ENCODE assay signal across 8 cellular contexts in genomic region chr14:103517626-103518415, GRCh38. TPM values are rescaled to one million over a fixed set of nuclear protein-coding genes. Genes with fewer than 3 reads are reported as not detected.
DNase-seq lines count a peak whose midpoint lies in the region; ATAC-seq and TF ChIP-seq lines count a peak whose summit lies in the region.

No MANE protein-coding gene starts in this region.

- H3K27me3 ChIP-seq in IMR-90 (ENCODE audit: control insufficient read depth, insufficient read depth, low read length): peaks cover 5% of the 10 kb centered on the region; the same call in 1 of the 2 replicates
- H3K27me3 ChIP-seq in duodenal mucosa (ENCODE audit: control insufficient read depth in 1 of 2, insufficient read depth in 2 of 2, low read length in 2 of 2): no peaks in the 10 kb centered on the region
- H3K27me3 ChIP-seq in right lobe of liver: peaks cover 0 to 10% of the 10 kb centered on the region in 2 donors
- no peaks in the 10 kb centered on the region for H3K27me3 ChIP-seq in testis

- H2AFZ ChIP-seq in IMR-90 (replicated peaks; ENCODE audit: low read length, poor library complexity): peak overlapping the region; percentile 71

- no peak for TF ChIP-seq CTCF in IMR-90 (conservative IDR thresholded peaks at IDR 0.05; ENCODE audit: low read depth, low read length)
- TF ChIP-seq CTCF in right lobe of liver (IDR thresholded peaks at IDR 0.05): no peak
- TF ChIP-seq CTCF in testis (IDR thresholded peaks at IDR 0.05): no peak

- H4K91ac ChIP-seq in IMR-90 (ENCODE audit: insufficient read depth, low read depth, low read length): no peak overlapping the region

- no peak overlapping the region for H2BK15ac ChIP-seq in IMR-90 (ENCODE audit: low read depth, low read length)

- H4K5ac ChIP-seq in IMR-90 (ENCODE audit: low read depth, low read length): peak overlapping the region; percentile 19; the same call in 1 of the 2 replicates

- H4K8ac ChIP-seq in IMR-90 (ENCODE audit: low read depth in 2 of 2, low read length in 2 of 2): peak overlapping the region in 1 of 2 experiments; percentile 30; a peak in 1 of 4 replicates

- no TSS peak for BruUV-seq in IMR-90 (replicated peaks; lab: Mats Ljungman, UMichigan)

- in situ Hi-C loops in IMR-90 (cut with MboI; ENCODE audit: low sequenced_read_pairs): no loop called here

- no peak overlapping the region; the same call in 1 of the 2 replicates for H3K4ac ChIP-seq in IMR-90 (ENCODE audit: low read depth, low read length)

- H3K23ac ChIP-seq in IMR-90 (ENCODE audit: low read depth, low read length): no peak overlapping the region

- peaks cover 19% of the 10 kb centered on the region for H4K20me1 ChIP-seq in IMR-90 (ENCODE audit: insufficient read depth, low read length)

- intact Hi-C loops in IMR-90 (cut with micrococcal nuclease): loop anchor here (1.0 kb wide), 1 partner anchor 28 kb away; no protein-coding TSS in a partner anchor
- intact Hi-C loops in right lobe of liver (cut with DNase I): loop anchor here in 1 of 2 donors (5.0 kb wide), 1 partner anchor 34 kb away; no protein-coding TSS in a partner anchor
- intact Hi-C loops in testis (cut with DNase I; ENCODE audit: low total_unique reads): no loop called here

- peak overlapping the region; percentile 76 for H2AK9ac ChIP-seq in IMR-90 (replicated peaks; ENCODE audit: low read depth, low read length, poor library complexity)

- CTCF ChIA-PET in IMR-90 (lab: Yijun Ruan, JAX): interaction anchor here (0.5 to 1.5 kb wide), 4 partner anchors 11 to 148 kb away, joined by 3 to 7 read pairs (median 5); partner anchors contain the start of gene TRMT61A

- no peak overlapping the region for H3K18ac ChIP-seq in IMR-90 (ENCODE audit: low read depth, low read length)

- DNase-seq in IMR-90 (no peak), right lobe of liver (peak in 1 of 3 donors; percentile 59), testis (no peak), mesenteric fat pad (ENCODE audit: low spot score) (no peak), erythroblast (lab: John Stamatoyannopoulos, UW) (no peak)

- no peak overlapping the region for H2BK20ac ChIP-seq in IMR-90 (ENCODE audit: low read depth, low read length)

- H3K9me3 ChIP-seq in IMR-90 (ENCODE audit: control insufficient read depth, insufficient read depth, low read length) (no peaks in the 10 kb centered on the region), duodenal mucosa (ENCODE audit: control insufficient read depth in 1 of 2, low read length in 2 of 2) (no peaks in the 10 kb centered on the region), right lobe of liver (no peaks in the 10 kb centered on the region), testis (no peaks in the 10 kb centered on the region)

- H3K4me3 ChIP-seq in IMR-90 (ENCODE audit: insufficient read depth, low read depth, low read length) (no peak overlapping the region), duodenal mucosa (ENCODE audit: low read depth in 1 of 2, low read length in 2 of 2) (no peak overlapping the region), right lobe of liver (no peak overlapping the region), testis (no peak overlapping the region)

- H3K79me1 ChIP-seq in IMR-90 (ENCODE audit: low read depth in 1 of 2, low read length in 2 of 2): peaks cover 0 to 13% of the 10 kb centered on the region in 2 experiments; a peak in 1 of 4 replicates

- ATAC-seq in IMR-90 (ENCODE audit: low read depth): peak; percentile 16
- peak; percentile 18 to 34 (median 30) for ATAC-seq in right lobe of liver
- ATAC-seq in GM18511 (IDR thresholded peaks at IDR 0.05; ENCODE audit: unreplicated experiment): no peak
- ATAC-seq in GM19455 (IDR thresholded peaks at IDR 0.05; ENCODE audit: unreplicated experiment): no peak

- peak overlapping the region; percentile 16; the same call in 1 of the 2 replicates for H3K9ac ChIP-seq in IMR-90 (ENCODE audit: low read depth, low read length)
- H3K9ac ChIP-seq in duodenal mucosa (ENCODE audit: low read depth in 1 of 2, low read length in 2 of 2): no peak overlapping the region

- 45% methylated on average over 7 of the region's 21 CpGs; no CpG with 5 or more reads in 1 of the 2 experiments for WGBS in IMR-90 (ENCODE audit: extremely low coverage in 2 of 2, insufficient read length in 1 of 2), 2 experiments
- WGBS in right lobe of liver (ENCODE audit: insufficient coverage, low coverage, low lambda C conversion rate, missing lambda C conversion rate): 14% methylated on average over 7 of the region's 21 CpGs
- WGBS in testis, 2 donors: 47 to 54% methylated on average over 16 to 21 of the region's 21 CpGs

- H3K4me2 ChIP-seq in IMR-90 (ENCODE audit: low read depth, low read length): no peak overlapping the region

- no peak overlapping the region for H2BK120ac ChIP-seq in IMR-90 (ENCODE audit: low read depth, low read length)

- no peak for TF ChIP-seq POLR2A in IMR-90 (IDR thresholded peaks at IDR 0.05; ENCODE audit: low read depth, low read length)
- TF ChIP-seq POLR2A in right lobe of liver (IDR thresholded peaks at IDR 0.05): no peak
- no peak for TF ChIP-seq POLR2A in testis (IDR thresholded peaks at IDR 0.05)
- TF ChIP-seq POLR2A in erythroblast (IDR thresholded peaks at IDR 0.05; ENCODE audit: low read length): no peak

- H2AK5ac ChIP-seq in IMR-90 (ENCODE audit: low read depth, low read length): no peak overlapping the region

- H3K56ac ChIP-seq in IMR-90 (ENCODE audit: extremely low read depth, insufficient read depth, low read length): no peak overlapping the region

- no peak for TF ChIP-seq RAD21 in IMR-90 (IDR thresholded peaks at IDR 0.05; ENCODE audit: low read length)

- no peak overlapping the region for H2BK5ac ChIP-seq in IMR-90 (ENCODE audit: low read depth, low read length, poor library complexity, severe bottlenecking)

- H3K36me3 ChIP-seq in IMR-90 (ENCODE audit: control insufficient read depth, insufficient read depth, low read length): peaks cover 2% of the 10 kb centered on the region; the same call in 1 of the 2 replicates
- H3K36me3 ChIP-seq in duodenal mucosa (ENCODE audit: control insufficient read depth in 1 of 2, insufficient read depth in 2 of 2, low read length in 2 of 2): peaks cover 0 to 3% of the 10 kb centered on the region in 2 donors
- H3K36me3 ChIP-seq in right lobe of liver: no peaks in the 10 kb centered on the region
- no peaks in the 10 kb centered on the region for H3K36me3 ChIP-seq in testis (ENCODE audit: low read depth, missing control alignments)

- H3K27ac ChIP-seq in IMR-90 (ENCODE audit: insufficient read depth, low read length) (0 out of 2 replicates have a peak overlapping the region, but pooled peaks have one; percentile 6), duodenal mucosa (ENCODE audit: low read depth, low read length) (peak overlapping the region; percentile 42), right lobe of liver (no peak overlapping the region), testis (peak overlapping the region; percentile 63 to 95)

- no peak overlapping the region for H3K14ac ChIP-seq in IMR-90 (replicated peaks; ENCODE audit: low read depth, low read length)

- no peaks in the 10 kb centered on the region for H3K9me1 ChIP-seq in IMR-90 (ENCODE audit: insufficient read depth, low read length)

- dilution Hi-C loops in IMR-90 (cut with HindIII; ENCODE audit: low sequenced_read_pairs, unreplicated experiment): no loop called here

- H3K4me1 ChIP-seq in IMR-90 (ENCODE audit: control insufficient read depth, insufficient read depth, low read length) (peaks cover 20% of the 10 kb centered on the region), duodenal mucosa (ENCODE audit: control insufficient read depth in 1 of 2, insufficient read depth in 2 of 2, low read length in 2 of 2) (peaks cover 18 to 42% of the 10 kb centered on the region in 2 donors), right lobe of liver (peaks cover 0 to 21% (median 0%) of the 10 kb centered on the region in 4 donors), testis (peaks cover 41% of the 10 kb centered on the region)

- POLR2A ChIA-PET in IMR-90 (lab: Charles Lee; ENCODE audit: unreplicated experiment): no interaction called here

TF ChIP-seq in IMR-90, 13 proteins besides CTCF, POLR2A, EP300 and RAD21:
- TF ChIP-seq FOS (IDR thresholded peaks at IDR 0.05; ENCODE audit: low read depth, low read length) (no peak), BHLHE40 (IDR thresholded peaks at IDR 0.05; ENCODE audit: low read depth, low read length) (no peak), SMC3 (IDR thresholded peaks at IDR 0.05; ENCODE audit: low read depth, low read length) (no peak)

RNA-seq across cellular contexts. Expression of gene CKB, which starts 4.8 kb away (rescaled TPM):
- total RNA-seq in IMR-90 (2012; rRNA removed): 17.7 and 31.7 TPM in 2 replicates
- polyA plus RNA-seq in IMR-90 (2012; rRNA removed): 82.6 and 120 TPM in 2 replicates
- polyA plus RNA-seq in IMR-90 (2012; cell fraction: cytosol; rRNA removed): 55.5 and 84.4 TPM in 2 replicates
- 78.1 and 241 TPM in 2 replicates for polyA plus RNA-seq in IMR-90 (2012; cell fraction: nucleus; rRNA removed; ENCODE audit: low replicate concordance)
- 10 to 100 TPM in 2 of 6 experiments, 1 to 10 TPM in 4; 3.6 to 57.1 (median 6.7) TPM for total RNA-seq in right lobe of liver
- 1,000 to 10,000 TPM; 1,148 to 1,322 TPM for total RNA-seq in testis
- polyA plus RNA-seq in testis (ENCODE audit: insufficient read depth, low read depth, low replicate concordance): 504 TPM
- 90.1 TPM for total RNA-seq in mesenteric fat pad

RNA-seq across cellular contexts. Expression of gene TRMT61A, which starts 11.2 kb away (rescaled TPM):
- total RNA-seq in IMR-90 (2012; rRNA removed) (5.7 and 6.4 TPM in 2 replicates), right lobe of liver (10 to 100 TPM in 2 of 6 experiments, 1 to 10 TPM in 4; 3.8 to 12.1 (median 4.8) TPM), testis (10 to 100 TPM; 19.1 to 29.8 TPM), mesenteric fat pad (13.8 TPM)
- polyA plus RNA-seq in IMR-90 (2012; rRNA removed) (16.2 and 20.0 TPM in 2 replicates), testis (ENCODE audit: insufficient read depth, low read depth, low replicate concordance) (12.1 TPM)
- 9.4 and 20.8 TPM in 2 replicates for polyA plus RNA-seq in IMR-90 (2012; cell fraction: cytosol; rRNA removed)
- 15.1 and 42.4 TPM in 2 replicates for polyA plus RNA-seq in IMR-90 (2012; cell fraction: nucleus; rRNA removed; ENCODE audit: low replicate concordance)

RNA-seq across cellular contexts. Expression of gene BAG5, which starts 44.6 kb away (rescaled TPM):
- total RNA-seq in IMR-90 (2012; rRNA removed) (22.2 and 32.2 TPM in 2 replicates), right lobe of liver (10 to 100 TPM in 4 of 6 experiments, 1 to 10 TPM in 2; 6.5 to 11.4 (median 10.9) TPM), testis (100 to 1,000 TPM in 1 of 2 donors, 10 to 100 TPM in 1; 63.4 to 124 TPM), mesenteric fat pad (55.1 TPM)
- polyA plus RNA-seq in IMR-90 (2012; rRNA removed) (5.2 and 6.7 TPM in 2 replicates), testis (ENCODE audit: insufficient read depth, low read depth, low replicate concordance) (202 TPM)
- 1.9 and 2.3 TPM in 2 replicates for polyA plus RNA-seq in IMR-90 (2012; cell fraction: cytosol; rRNA removed)
- polyA plus RNA-seq in IMR-90 (2012; cell fraction: nucleus; rRNA removed; ENCODE audit: low replicate concordance): 0.92 and 4.4 TPM in 2 replicates

RNA-seq across cellular contexts. Expression of gene COA8, which starts 44.9 kb away (rescaled TPM):
- total RNA-seq in IMR-90 (2012; rRNA removed) (12.2 and 20.6 TPM in 2 replicates), right lobe of liver (10 to 100 TPM in 5 of 6 experiments, 1 to 10 TPM in 1; 7.5 to 17.7 (median 14.9) TPM), testis (10 to 100 TPM; 28.9 to 68.7 TPM), mesenteric fat pad (45.8 TPM)
- polyA plus RNA-seq in IMR-90 (2012; rRNA removed) (18.5 and 21.1 TPM in 2 replicates), testis (ENCODE audit: insufficient read depth, low read depth, low replicate concordance) (152 TPM)
- polyA plus RNA-seq in IMR-90 (2012; cell fraction: cytosol; rRNA removed): 9.6 and 17.9 TPM in 2 replicates
- 3.4 and 10.8 TPM in 2 replicates for polyA plus RNA-seq in IMR-90 (2012; cell fraction: nucleus; rRNA removed; ENCODE audit: low replicate concordance)

Comparison
In these comparisons a context has a peak if more than half of its experiments do, and no peak if none do; other contexts are left out.
1. ATAC-seq: peak in IMR-90 (single experiment) and right lobe of liver (4 of 4); none in GM18511 (single experiment) and GM19455 (single experiment).
2. H3K27ac ChIP-seq: peak in IMR-90 (single experiment), duodenal mucosa (single experiment) and testis (2 of 2); none in right lobe of liver (0 of 3).
3. RNA of gene CKB, which starts 4.8 kb away (total RNA-seq): 1,148 to 1,322 TPM in testis; 90.1 TPM in mesenteric fat pad (single experiment), 17.7 to 31.7 TPM in IMR-90 and 3.6 to 57.1 TPM in right lobe of liver; every median in the first group is over 10 times any median in the second.